ENCODE assay signal across 1 cellular context in the genomic region with DNA sequence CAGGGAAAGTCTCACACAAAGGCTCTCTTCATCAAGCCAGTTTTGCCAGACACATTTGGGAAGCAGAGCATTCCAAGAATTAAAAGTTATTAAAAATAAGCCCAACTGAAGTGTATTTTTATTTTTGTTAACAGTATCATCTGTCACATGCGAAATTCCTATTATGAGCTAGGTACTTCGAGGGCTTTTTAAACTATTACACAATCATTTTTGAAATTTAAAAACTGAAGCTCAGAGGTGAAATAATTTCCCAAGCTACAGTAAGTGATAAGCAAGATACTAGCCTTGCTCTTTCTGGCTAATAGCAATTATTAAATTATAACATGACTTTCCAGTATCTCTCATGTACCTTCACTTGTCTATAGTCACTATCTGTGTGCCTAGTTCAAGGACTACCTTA.
TF ChIP-seq lines count a peak whose summit lies in the region.

No MANE protein-coding gene starts in this region.

TF ChIP-seq in HepG2, 621 proteins besides CTCF, POLR2A, EP300 and RAD21:
- TF ChIP-seq RAD51 (IDR thresholded peaks at IDR 0.05; ENCODE audit: borderline replicate concordance) = no peak
- TF ChIP-seq JUN (CRISPR knock-in tag; IDR thresholded peaks at IDR 0.05) = no peak
- TF ChIP-seq CEBPB (IDR thresholded peaks at IDR 0.05; ENCODE audit: borderline replicate concordance, low read depth, low read length) = 0 out of 2 replicates have a peak, but pooled peaks have one; percentile 20
